Comparison of ENCODE assay signal across 14 cellular contexts in the genomic region with DNA sequence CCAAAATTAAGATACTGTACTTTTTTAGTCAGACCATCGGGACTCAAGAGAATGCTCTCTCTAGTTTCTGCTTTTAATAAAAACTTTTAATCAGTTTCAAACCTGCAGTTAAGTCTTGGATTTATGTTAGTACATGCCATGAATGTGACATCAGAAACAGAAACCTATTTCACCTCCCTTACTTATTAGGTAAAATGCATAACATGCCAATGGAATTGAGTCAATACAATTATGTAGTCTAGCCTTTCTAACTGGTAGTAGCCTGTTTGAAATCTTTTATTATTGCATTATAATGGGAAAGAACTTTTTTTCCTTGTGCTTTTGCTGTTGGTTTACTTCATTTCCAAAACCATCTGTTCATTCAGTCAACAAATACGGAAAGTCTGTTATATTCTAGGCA. TPM values are rescaled to one million over a fixed set of nuclear protein-coding genes. Genes with fewer than 3 reads are reported as not detected.
DNase-seq lines count a peak whose midpoint lies in the region; ATAC-seq, FAIRE-seq and TF ChIP-seq lines count a peak whose summit lies in the region.
"Had no signal": no experiment of that assay in that cellular context is flagged by ENCODE, and none has a peak within 500 bp of the region (broad histone marks: within the 10 kb centered on the region; RNA-seq: fewer than 3 reads in every experiment).

No MANE protein-coding gene starts in this region.

- no peak overlapping the region for H3K9ac ChIP-seq in keratinocyte (ENCODE audit: control insufficient read depth, extremely low read depth, insufficient read depth, low read length)
- H3K9ac ChIP-seq: BLaER1, parathyroid adenoma had no signal

- peaks cover 24% of the 10 kb centered on the region for H3K4me1 ChIP-seq in keratinocyte (ENCODE audit: control insufficient read depth, extremely low read depth, insufficient read depth, low read length)
- H3K4me1 ChIP-seq: parathyroid adenoma had no signal

- no peaks in the 10 kb centered on the region for H4K20me1 ChIP-seq in keratinocyte (ENCODE audit: control insufficient read depth, extremely low read depth, insufficient read depth, low read length)

- TF ChIP-seq RAD21 in Ishikawa (IDR thresholded peaks at IDR 0.05; ENCODE audit: low read depth) = no peak

- H3K4me3 ChIP-seq in brain microvascular endothelial cell (ENCODE audit: low read depth, low read length) (no peak overlapping the region), keratinocyte (ENCODE audit: control insufficient read depth in 2 of 3, extremely low read depth in 1 of 3, insufficient read depth in 2 of 3, low read depth in 1 of 3, low read length in 3 of 3) (peak overlapping the region in 2 of 3 experiments; percentile 15 to 27)
- H3K4me3 ChIP-seq: BLaER1, lower lobe of right lung had no signal

- H3K79me2 ChIP-seq in keratinocyte (ENCODE audit: control insufficient read depth, insufficient read depth, low read length) = peaks cover 56% of the 10 kb centered on the region

- in situ Hi-C loops in ACHN (cut with HindIII; ENCODE audit: low pct_ligation_motif_present, low pct_unique_long_range_greater_than_20kb, low sequenced_read_pairs) (no loop called here), brain microvascular endothelial cell (cut with HindIII; ENCODE audit: low pct_ligation_motif_present, low sequenced_read_pairs) (no loop called here)

- H3K27ac ChIP-seq in brain microvascular endothelial cell = peak overlapping the region; percentile 34
- H3K27ac ChIP-seq in keratinocyte (ENCODE audit: control insufficient read depth, insufficient read depth, low read length) = peak overlapping the region; percentile 72
- H3K27ac ChIP-seq: lower lobe of right lung, parathyroid adenoma had no signal

- H2AFZ ChIP-seq in keratinocyte (ENCODE audit: control insufficient read depth, low read length) = no peak overlapping the region
- H2AFZ ChIP-seq: parathyroid adenoma had no signal

- H3K9me1 ChIP-seq in keratinocyte (ENCODE audit: control insufficient read depth, extremely low read depth, insufficient read depth, low read length) = peaks cover 2% of the 10 kb centered on the region

- DNase-seq in ACHN = peak; percentile 32
- DNase-seq in brain microvascular endothelial cell = no peak
- no peak for DNase-seq in keratinocyte (ENCODE audit: low read depth, low spot score)
- no peak for DNase-seq in nucleus accumbens (lab: John Stamatoyannopoulos, UW)
- no peak for DNase-seq in hypothalamus (lab: John Stamatoyannopoulos, UW)
- DNase-seq: activated naive CD8-positive, alpha-beta T cell treated with anti-CD3 and anti-CD28 coated beads, Interleukin-2, amount 10 ng/mL, durations not matched to agents 7 days and 5 days; head of caudate nucleus; lower lobe of right lung; OCI-M1 had no signal

- H3K36me3 ChIP-seq in brain microvascular endothelial cell (replicated peaks) = no peaks in the 10 kb centered on the region
- H3K36me3 ChIP-seq in keratinocyte (ENCODE audit: control insufficient read depth in 2 of 2, extremely low read depth in 1 of 2, insufficient read depth in 2 of 2, low read length in 2 of 2) = no peaks in the 10 kb centered on the region
- H3K36me3 ChIP-seq: lower lobe of right lung had no signal

- no peak for TF ChIP-seq CTCF in brain microvascular endothelial cell (IDR thresholded peaks at IDR 0.05; ENCODE audit: low read depth, low read length, missing control alignments)
- TF ChIP-seq CTCF in keratinocyte (optimal IDR thresholded peaks at IDR 0.05 in 1 of 3, IDR thresholded peaks at IDR 0.05 in 1 of 3, conservative IDR thresholded peaks at IDR 0.05 in 1 of 3; ENCODE audit: extremely low read depth in 1 of 3, insufficient read depth in 2 of 3, low read length in 3 of 3) = no peak

- no peaks in the 10 kb centered on the region for H3K27me3 ChIP-seq in brain microvascular endothelial cell (replicated peaks)
- H3K27me3 ChIP-seq in keratinocyte (ENCODE audit: control insufficient read depth, extremely low read depth, insufficient read depth, low read length) = no peaks in the 10 kb centered on the region
- H3K27me3 ChIP-seq: BLaER1 had no signal

- TF ChIP-seq EP300 in Ishikawa (IDR thresholded peaks at IDR 0.05; ENCODE audit: borderline replicate concordance) = no peak; the same call in 1 of the 2 replicates

- peak overlapping the region; percentile 61 for H3K4me2 ChIP-seq in keratinocyte (ENCODE audit: control insufficient read depth, extremely low read depth, insufficient read depth, low read depth, low read length)

- no peaks in the 10 kb centered on the region for H3K9me3 ChIP-seq in keratinocyte (ENCODE audit: control insufficient read depth, low read depth, low read length)
- H3K9me3 ChIP-seq: BLaER1, lower lobe of right lung had no signal

- peak; percentile 68 for FAIRE-seq in keratinocyte (lab: Jason Lieb, UNC)

- dilution Hi-C loops in keratinocyte (cut with MboI; ENCODE audit: extremely low pct_ligation_motif_present, low sequenced_read_pairs) = no loop called here

- ATAC-seq in HG02798 (IDR thresholded peaks at IDR 0.05; ENCODE audit: poor library complexity, unreplicated experiment) = no peak
- no peak for ATAC-seq in GM18907 (IDR thresholded peaks at IDR 0.05; ENCODE audit: unreplicated experiment)
- ATAC-seq: lower lobe of right lung had no signal

TF ChIP-seq in Ishikawa, 13 proteins besides CTCF, POLR2A, EP300 and RAD21:
- TF ChIP-seq, protein P1, sequence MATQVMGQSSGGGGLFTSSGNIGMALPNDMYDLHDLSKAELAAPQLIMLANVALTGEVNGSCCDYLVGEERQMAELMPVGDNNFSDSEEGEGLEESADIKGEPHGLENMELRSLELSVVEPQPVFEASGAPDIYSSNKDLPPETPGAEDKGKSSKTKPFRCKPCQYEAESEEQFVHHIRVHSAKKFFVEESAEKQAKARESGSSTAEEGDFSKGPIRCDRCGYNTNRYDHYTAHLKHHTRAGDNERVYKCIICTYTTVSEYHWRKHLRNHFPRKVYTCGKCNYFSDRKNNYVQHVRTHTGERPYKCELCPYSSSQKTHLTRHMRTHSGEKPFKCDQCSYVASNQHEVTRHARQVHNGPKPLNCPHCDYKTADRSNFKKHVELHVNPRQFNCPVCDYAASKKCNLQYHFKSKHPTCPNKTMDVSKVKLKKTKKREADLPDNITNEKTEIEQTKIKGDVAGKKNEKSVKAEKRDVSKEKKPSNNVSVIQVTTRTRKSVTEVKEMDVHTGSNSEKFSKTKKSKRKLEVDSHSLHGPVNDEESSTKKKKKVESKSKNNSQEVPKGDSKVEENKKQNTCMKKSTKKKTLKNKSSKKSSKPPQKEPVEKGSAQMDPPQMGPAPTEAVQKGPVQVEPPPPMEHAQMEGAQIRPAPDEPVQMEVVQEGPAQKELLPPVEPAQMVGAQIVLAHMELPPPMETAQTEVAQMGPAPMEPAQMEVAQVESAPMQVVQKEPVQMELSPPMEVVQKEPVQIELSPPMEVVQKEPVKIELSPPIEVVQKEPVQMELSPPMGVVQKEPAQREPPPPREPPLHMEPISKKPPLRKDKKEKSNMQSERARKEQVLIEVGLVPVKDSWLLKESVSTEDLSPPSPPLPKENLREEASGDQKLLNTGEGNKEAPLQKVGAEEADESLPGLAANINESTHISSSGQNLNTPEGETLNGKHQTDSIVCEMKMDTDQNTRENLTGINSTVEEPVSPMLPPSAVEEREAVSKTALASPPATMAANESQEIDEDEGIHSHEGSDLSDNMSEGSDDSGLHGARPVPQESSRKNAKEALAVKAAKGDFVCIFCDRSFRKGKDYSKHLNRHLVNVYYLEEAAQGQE (IDR thresholded peaks at IDR 0.05; ENCODE audit: low read depth) = no peak
- peak; percentile 60 for TF ChIP-seq TEAD4 (IDR thresholded peaks at IDR 0.05)
- no peak for TF ChIP-seq EGR1 (IDR thresholded peaks at IDR 0.05)
- TF ChIP-seq, protein P2, sequence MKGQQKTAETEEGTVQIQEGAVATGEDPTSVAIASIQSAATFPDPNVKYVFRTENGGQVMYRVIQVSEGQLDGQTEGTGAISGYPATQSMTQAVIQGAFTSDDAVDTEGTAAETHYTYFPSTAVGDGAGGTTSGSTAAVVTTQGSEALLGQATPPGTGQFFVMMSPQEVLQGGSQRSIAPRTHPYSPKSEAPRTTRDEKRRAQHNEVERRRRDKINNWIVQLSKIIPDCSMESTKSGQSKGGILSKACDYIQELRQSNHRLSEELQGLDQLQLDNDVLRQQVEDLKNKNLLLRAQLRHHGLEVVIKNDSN (IDR thresholded peaks at IDR 0.05) = no peak
- TF ChIP-seq CREB1 (IDR thresholded peaks at IDR 0.05; ENCODE audit: low read depth) = no peak
- TF ChIP-seq TCF12 (IDR thresholded peaks at IDR 0.05; ENCODE audit: low read depth) = no peak
- TF ChIP-seq CEBPB (IDR thresholded peaks at IDR 0.05) = no peak

RNA-seq across cellular contexts. Expression of a gene that starts 4.8 kb away (rescaled TPM):
- 8.0 to 12.2 TPM (median 9.4 TPM) in 3 replicates for polyA plus RNA-seq in keratinocyte
- 34.2 TPM for polyA plus RNA-seq in keratinocyte (2011; ENCODE audit: low read depth)
- polyA plus RNA-seq in keratinocyte (2011; cell fraction: cytosol; rRNA removed) = 8.9 and 12.9 TPM in 2 replicates
- 23.9 and 25.0 TPM in 2 replicates for polyA plus RNA-seq in keratinocyte (2011; cell fraction: nucleus; rRNA removed)
- polyA plus RNA-seq in keratinocyte (2012; ENCODE audit: low replicate concordance) = 19.9 and 26.2 TPM in 2 replicates
- 11.9 to 29.5 TPM (median 15.6 TPM) in 3 replicates for polyA minus RNA-seq in keratinocyte
- 9.2 TPM for polyA minus RNA-seq in keratinocyte (2011; cell fraction: cytosol; rRNA and poly(A)+ RNA removed)
- 9.3 and 25.8 TPM in 2 replicates for polyA minus RNA-seq in keratinocyte (2011; cell fraction: nucleus; rRNA and poly(A)+ RNA removed)

RNA-seq across cellular contexts. Expression of a gene that starts 45.5 kb away (rescaled TPM):
- 23.5 to 26.7 TPM (median 23.8 TPM) in 3 replicates for polyA plus RNA-seq in keratinocyte
- polyA plus RNA-seq in keratinocyte (2011; ENCODE audit: low read depth) = 7.5 TPM
- 21.8 and 27.4 TPM in 2 replicates for polyA plus RNA-seq in keratinocyte (2011; cell fraction: cytosol; rRNA removed)
- 26.9 and 31.7 TPM in 2 replicates for polyA plus RNA-seq in keratinocyte (2011; cell fraction: nucleus; rRNA removed)
- polyA plus RNA-seq in keratinocyte (2012; ENCODE audit: low replicate concordance) = 20.8 and 25.5 TPM in 2 replicates
- 31.4 to 78.0 TPM (median 57.1 TPM) in 3 replicates for polyA minus RNA-seq in keratinocyte
- 25.5 TPM for polyA minus RNA-seq in keratinocyte (2011; cell fraction: cytosol; rRNA and poly(A)+ RNA removed)
- 11.0 and 17.6 TPM in 2 replicates for polyA minus RNA-seq in keratinocyte (2011; cell fraction: nucleus; rRNA and poly(A)+ RNA removed)
